8 cellular contexts compared by ENCODE assay signal in the genomic region with DNA sequence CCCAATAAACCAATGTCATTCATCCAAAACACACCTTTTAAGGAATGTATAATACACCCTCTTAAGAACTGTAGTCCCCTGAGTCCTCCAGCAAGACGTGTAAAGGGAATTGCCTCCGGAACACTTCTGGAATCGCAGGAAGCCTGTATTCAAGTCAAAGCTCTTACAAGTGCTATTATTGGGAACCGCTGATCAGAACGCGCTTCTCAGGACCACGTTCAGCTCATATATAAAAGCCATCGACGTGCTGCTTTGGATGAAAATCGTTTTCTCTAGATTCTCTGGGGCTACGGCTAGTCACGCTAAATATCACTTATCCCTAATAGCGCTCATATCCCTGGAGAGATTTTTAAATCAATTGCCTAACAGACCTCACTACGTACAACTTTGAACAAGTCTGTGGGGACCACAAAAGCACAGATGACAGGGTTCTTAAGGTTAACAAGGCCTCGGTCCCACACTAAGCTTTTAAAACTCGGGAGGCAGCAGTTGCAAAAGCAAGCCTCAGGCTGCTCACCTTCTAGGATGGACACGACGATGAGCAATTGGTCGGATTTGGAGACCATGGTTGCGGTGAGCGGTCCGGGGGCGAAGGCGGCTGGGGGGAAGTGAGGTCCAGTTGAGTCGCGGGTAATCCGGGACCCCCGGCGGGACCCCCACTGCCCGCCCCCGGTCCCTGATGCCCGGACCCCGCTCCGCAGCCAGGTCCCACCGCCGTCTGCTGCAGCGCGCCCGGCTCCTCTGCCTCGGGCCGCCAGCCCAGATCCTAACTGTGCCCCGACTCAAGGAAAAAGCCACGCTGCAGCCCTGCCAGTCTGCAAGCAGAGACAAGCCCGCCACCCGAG. TPM values are rescaled to one million over a fixed set of nuclear protein-coding genes. Genes with fewer than 3 reads are reported as not detected.
DNase-seq lines count a peak whose midpoint lies in the region; TF ChIP-seq lines count a peak whose summit lies in the region.

No MANE protein-coding gene starts in this region.

- peak overlapping the region; percentile 83 to 87 for H3K27ac ChIP-seq in ascending aorta

- no peaks in the 10 kb centered on the region for H3K9me3 Mint-ChIP-seq in HFFc6

- H3K27ac Mint-ChIP-seq in HFFc6 = no peak overlapping the region

- no peaks in the 10 kb centered on the region for H3K9me3 ChIP-seq in ascending aorta

- H3K36me3 ChIP-seq in ascending aorta = no peaks in the 10 kb centered on the region

- no peaks in the 10 kb centered on the region for H3K36me3 Mint-ChIP-seq in HFFc6 (ENCODE audit: low read depth)

- intact Hi-C loops in ascending aorta (cut with DNase I) = loop anchor here (1.0 to 5.0 kb wide), 4 partner anchors 60 to 335 kb away; partner anchors contain the start of genes CSNK1G3 and PRDM6

- no peaks in the 10 kb centered on the region for H3K27me3 Mint-ChIP-seq in HFFc6 (ENCODE audit: insufficient read depth)

- DNase-seq in stimulated activated CD4-positive, alpha-beta T cell treated with anti-CD3 and anti-CD28 coated beads, Interleukin-2, amount 100 ng/mL, for 48 hours = peak; percentile 6 to 10
- no peak for DNase-seq in stimulated activated CD4-positive, alpha-beta T cell treated with anti-CD3 and anti-CD28 coated beads, Interleukin-12 subunit alpha, Interleukin-12 subunit beta, amount 100 ng/mL, for 4 hours
- DNase-seq in HFFc6 (peak; percentile 8), NAMALWA (ENCODE audit: low spot score) (peak; percentile 54), ascending aorta (ENCODE audit: low spot score in 2 of 2) (no peak), hepatic stellate cell (ENCODE audit: low spot score) (peak; percentile 26), skeletal muscle cell (ENCODE audit: low read depth) (no peak), T-helper 9 cell (no peak)

- no peak overlapping the region for H3K4me3 Mint-ChIP-seq in HFFc6

- H3K27me3 ChIP-seq in ascending aorta = no peaks in the 10 kb centered on the region

- H3K4me3 ChIP-seq in ascending aorta (peak overlapping the region; percentile 73 to 86), skeletal muscle cell (ENCODE audit: low read depth, low read length) (peak overlapping the region; percentile 73)

- H3K4me1 Mint-ChIP-seq in HFFc6 (ENCODE audit: low read depth) = peaks cover 15% of the 10 kb centered on the region

- H3K4me1 ChIP-seq in ascending aorta = peaks cover 0 to 8% of the 10 kb centered on the region in 2 donors

- TF ChIP-seq CTCF in HFFc6 (IDR thresholded peaks at IDR 0.05) (no peak), ascending aorta (IDR thresholded peaks at IDR 0.05) (no peak)

RNA-seq across cellular contexts. Expression of gene CEP120, which starts 0.5 kb away (rescaled TPM):
- 10 to 100 TPM; 10.0 to 14.7 (median 12.7) TPM for total RNA-seq in HFFc6 (2021; fragmentation: NEBNext Ultra II Directional; extraction: Animal tissue kit (Norgen Biotek cat#: 25700))
- total RNA-seq in ascending aorta = 11.6 TPM

Comparison
In these comparisons a context has a peak if more than half of its experiments do, and no peak if none do; other contexts are left out.
1. DNase-seq: peak in stimulated activated CD4-positive, alpha-beta T cell treated with anti-CD3 and anti-CD28 coated beads, Interleukin-2, amount 100 ng/mL, for 48 hours (2 of 2), HFFc6 (single experiment), NAMALWA (single experiment) and hepatic stellate cell (single experiment); none in stimulated activated CD4-positive, alpha-beta T cell treated with anti-CD3 and anti-CD28 coated beads, Interleukin-12 subunit alpha, Interleukin-12 subunit beta, amount 100 ng/mL, for 4 hours (single experiment), ascending aorta (0 of 2), skeletal muscle cell (single experiment) and T-helper 9 cell (single experiment).